9 cellular contexts compared by ENCODE assay signal in the genomic region with DNA sequence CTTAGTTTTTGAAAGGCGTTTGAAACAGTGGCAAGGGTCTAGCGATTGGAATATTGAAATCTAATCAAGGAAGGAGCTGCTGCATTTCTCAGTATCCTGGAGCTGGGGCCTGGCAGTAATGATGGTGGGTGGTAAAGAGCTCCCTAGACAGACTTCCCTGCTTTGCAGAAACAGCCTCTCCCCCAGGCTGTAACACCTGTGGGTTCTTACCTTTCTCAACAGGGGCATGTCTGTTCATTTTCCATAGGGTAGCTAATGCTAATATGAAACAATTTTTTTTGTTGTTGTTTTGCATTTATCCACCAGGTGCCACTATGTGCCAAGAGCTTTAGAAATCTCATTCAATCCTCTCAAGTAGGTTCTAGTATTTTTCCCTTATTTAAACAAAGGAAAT.
DNase-seq lines count a peak whose midpoint lies in the region; ATAC-seq, FAIRE-seq and TF ChIP-seq lines count a peak whose summit lies in the region.
"Had no signal": no experiment of that assay in that cellular context is flagged by ENCODE, and none has a peak within 500 bp of the region (broad histone marks: within the 10 kb centered on the region; RNA-seq: fewer than 3 reads in every experiment).

No MANE protein-coding gene starts in this region.

- H3K9me3 ChIP-seq in astrocyte (ENCODE audit: insufficient read depth, low read depth, low read length): no peaks in the 10 kb centered on the region
- H3K9me3 ChIP-seq in aorta (ENCODE audit: control insufficient read depth, low read length): no peaks in the 10 kb centered on the region

- intact Hi-C loops in aorta (cut with DNase I): no loop called here

- no peak overlapping the region for H2AFZ ChIP-seq in astrocyte (ENCODE audit: low read depth, low read length)

- H3K79me2 ChIP-seq in astrocyte (ENCODE audit: insufficient read depth, low read length): no peaks in the 10 kb centered on the region

- FAIRE-seq in astrocyte (lab: Jason Lieb, UNC): peak; percentile 55

- no peak overlapping the region for H3K4me3 Mint-ChIP-seq in astrocyte (ENCODE audit: unreplicated experiment)
- H3K4me3 Mint-ChIP-seq in nephron: peak overlapping the region in 1 of 3 experiments; percentile 37

- no peak overlapping the region for H3K4me3 ChIP-seq in HL-60 (replicated peaks; ENCODE audit: insufficient read depth, low read length)
- H3K4me3 ChIP-seq in astrocyte (ENCODE audit: insufficient read depth, low read depth, low read length): no peak overlapping the region
- H3K4me3 ChIP-seq in aorta (ENCODE audit: low read length in 2 of 2): no peak overlapping the region

- H3K36me3 ChIP-seq in astrocyte (ENCODE audit: insufficient read depth, low read length) (no peaks in the 10 kb centered on the region), aorta (ENCODE audit: control insufficient read depth in 1 of 2, insufficient read depth in 2 of 2, low read length in 1 of 2) (no peaks in the 10 kb centered on the region)

- H3K27me3 ChIP-seq in HL-60 (ENCODE audit: insufficient read depth, poor library complexity, severe bottlenecking): peaks cover 5% of the 10 kb centered on the region
- peaks cover 14% of the 10 kb centered on the region for H3K27me3 ChIP-seq in astrocyte (ENCODE audit: insufficient read depth, low read length)
- H3K27me3 ChIP-seq in aorta (ENCODE audit: control insufficient read depth in 1 of 2, insufficient read depth in 2 of 2, low read length in 1 of 2): no peaks in the 10 kb centered on the region

- H3K27me3 Mint-ChIP-seq in astrocyte (ENCODE audit: low read depth, unreplicated experiment) (peaks cover 15% of the 10 kb centered on the region), nephron (ENCODE audit: low read depth) (peaks cover 22% of the 10 kb centered on the region)

- H3K27ac ChIP-seq in HL-60 (replicated peaks) (no peak overlapping the region), astrocyte (ENCODE audit: low read depth, low read length) (no peak overlapping the region), aorta (ENCODE audit: low read depth in 1 of 2, low read length in 2 of 2) (no peak overlapping the region)

- in situ Hi-C loops in GM13977 (cut with MboI; ENCODE audit: low pct_unique_long_range_greater_than_20kb, low sequenced_read_pairs, unreplicated experiment): no loop called here

- no peak for DNase-seq in GM13977 (ENCODE audit: low spot score)
- no peak for DNase-seq in HL-60 (ENCODE audit: low read depth in 1 of 2, low spot score in 1 of 2)
- no peak for DNase-seq in astrocyte (ENCODE audit: low read depth)
- no peak for DNase-seq in aorta
- DNase-seq in NCI-H1694 treated with DMSO at 0.1 percent for 48 hours (lab: John Stamatoyannopoulos, UW): no peak
- no peak for DNase-seq in stimulated activated CD4-positive, alpha-beta T cell treated with anti-CD3 and anti-CD28 coated beads, Interleukin-2, amount 100 ng/mL, for 48 hours

- ATAC-seq in GM21528 (IDR thresholded peaks at IDR 0.05; ENCODE audit: low FRiP score, unreplicated experiment) (peak; percentile 70), aorta (ENCODE audit: low FRiP score) (no peak)

- H3K27ac Mint-ChIP-seq in astrocyte (ENCODE audit: unreplicated experiment) (peak overlapping the region; percentile 19), nephron (no peak overlapping the region)
- H3K27ac Mint-ChIP-seq: T-cell had no signal

- no peaks in the 10 kb centered on the region for H3K36me3 Mint-ChIP-seq in astrocyte (ENCODE audit: low read depth, unreplicated experiment)
- H3K36me3 Mint-ChIP-seq in nephron (ENCODE audit: low read depth): no peaks in the 10 kb centered on the region
- H3K36me3 Mint-ChIP-seq: T-cell had no signal

- 4% methylated on average over 2 of the region's 2 CpGs for WGBS in aorta, 2 donors

- TF ChIP-seq CTCF in GM13977 (IDR thresholded peaks at IDR 0.05; ENCODE audit: extremely low read depth, insufficient read depth, missing control alignments) (peak; percentile 25), HL-60 (IDR thresholded peaks at IDR 0.05; ENCODE audit: insufficient read depth, low read length) (peak; percentile 9), astrocyte (IDR thresholded peaks at IDR 0.05; ENCODE audit: insufficient read depth, low read depth, low read length) (no peak), nephron (IDR thresholded peaks at IDR 0.05; ENCODE audit: unreplicated experiment in 3 of 3) (peak; percentile 39 to 60 (median 43))

- peak overlapping the region; percentile 77 for H3K4me2 ChIP-seq in astrocyte (ENCODE audit: low read length)

- no peaks in the 10 kb centered on the region for H3K4me1 ChIP-seq in astrocyte (ENCODE audit: insufficient read depth, low read length)
- H3K4me1 ChIP-seq in aorta (ENCODE audit: control insufficient read depth in 1 of 2, insufficient read depth in 2 of 2, low read length in 2 of 2): no peaks in the 10 kb centered on the region

- H3K9me3 Mint-ChIP-seq in astrocyte (ENCODE audit: unreplicated experiment): no peaks in the 10 kb centered on the region
- H3K9me3 Mint-ChIP-seq in nephron: no peaks in the 10 kb centered on the region
- H3K9me3 Mint-ChIP-seq: T-cell had no signal

- H4K20me1 ChIP-seq in astrocyte (ENCODE audit: insufficient read depth, low read length): no peaks in the 10 kb centered on the region

- H3K4me1 Mint-ChIP-seq in astrocyte (ENCODE audit: low read depth, unreplicated experiment) (peaks cover 4% of the 10 kb centered on the region), nephron (peaks cover 5% of the 10 kb centered on the region)

- no peak overlapping the region for H3K9ac ChIP-seq in astrocyte (ENCODE audit: low read length)
